In the genomic region with DNA sequence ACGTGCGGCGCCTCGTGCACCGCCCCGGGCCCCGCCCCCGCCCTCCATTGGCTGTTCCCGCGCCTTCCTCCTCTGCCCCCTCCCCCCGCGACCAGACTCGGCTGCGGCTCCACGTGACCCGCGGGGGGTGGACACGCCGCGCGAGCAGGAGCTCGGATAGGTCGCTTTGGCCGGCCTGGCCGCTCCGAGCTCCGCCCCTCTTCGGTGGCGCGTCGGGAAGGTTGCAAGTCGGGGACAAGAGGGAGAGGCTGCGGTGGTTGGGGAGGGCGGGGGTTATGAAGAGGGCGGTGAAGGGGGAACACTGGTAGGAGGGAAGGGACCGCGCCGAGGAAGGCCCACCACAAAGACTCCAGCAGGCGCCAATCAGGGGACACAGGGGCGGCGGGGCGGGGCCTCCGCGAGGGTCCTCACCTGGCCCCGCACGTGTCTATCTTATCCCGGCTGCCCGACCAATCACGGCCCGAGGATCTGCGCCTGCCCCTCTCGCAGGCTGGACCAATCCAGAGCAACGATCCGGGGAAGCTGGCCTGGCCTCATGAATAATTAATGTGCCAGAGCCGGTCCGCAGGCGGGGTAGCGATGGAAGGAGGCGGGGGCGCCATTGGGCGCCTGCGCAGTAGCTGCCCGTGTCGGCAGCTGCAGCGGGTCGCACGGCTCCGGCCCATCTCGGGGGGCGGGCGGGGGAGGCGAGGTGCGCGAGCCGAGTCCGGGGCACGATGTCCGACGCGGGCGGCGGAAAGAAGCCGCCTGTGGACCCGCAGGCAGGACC, we compare ENCODE assay signal across 8 cellular contexts. TPM values are rescaled to one million over a fixed set of nuclear protein-coding genes. Genes with fewer than 3 reads are reported as not detected.
DNase-seq lines count a peak whose midpoint lies in the region; ATAC-seq and TF ChIP-seq lines count a peak whose summit lies in the region.

A gene with protein sequence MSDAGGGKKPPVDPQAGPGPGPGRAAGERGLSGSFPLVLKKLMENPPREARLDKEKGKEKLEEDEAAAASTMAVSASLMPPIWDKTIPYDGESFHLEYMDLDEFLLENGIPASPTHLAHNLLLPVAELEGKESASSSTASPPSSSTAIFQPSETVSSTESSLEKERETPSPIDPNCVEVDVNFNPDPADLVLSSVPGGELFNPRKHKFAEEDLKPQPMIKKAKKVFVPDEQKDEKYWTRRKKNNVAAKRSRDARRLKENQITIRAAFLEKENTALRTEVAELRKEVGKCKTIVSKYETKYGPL (plus strand): TSS at position 614 of the 769 bp plus-strand sequence. CDS start 103 bp downstream, at position 717.

- H3K27me3 Mint-ChIP-seq in progenitor cell of endocrine pancreas = peaks cover 4% of the 10 kb centered on the region

- peaks cover 19% of the 10 kb centered on the region for H3K4me1 Mint-ChIP-seq in progenitor cell of endocrine pancreas (ENCODE audit: low read depth)

- TF ChIP-seq CTCF in progenitor cell of endocrine pancreas (IDR thresholded peaks at IDR 0.05; ENCODE audit: unreplicated experiment) = no peak
- no peak for TF ChIP-seq CTCF in upper lobe of right lung (IDR thresholded peaks at IDR 0.05)

- no peaks in the 10 kb centered on the region for H3K36me3 Mint-ChIP-seq in progenitor cell of endocrine pancreas (ENCODE audit: insufficient read depth)

- peak within 1 kb of the TSS; percentile 99 for H3K27ac ChIP-seq in upper lobe of right lung

- H3K27ac Mint-ChIP-seq in progenitor cell of endocrine pancreas = peak within 1 kb of the TSS; percentile 99

- peak within 1 kb of the TSS; percentile 88 for H3K4me3 ChIP-seq in upper lobe of right lung

- intact Hi-C loops in left ventricle myocardium superior (cut with micrococcal nuclease) = no loop called here
- intact Hi-C loops in upper lobe of right lung (cut with DNase I) = no loop called here

- ATAC-seq in GM18499 (IDR thresholded peaks at IDR 0.05; ENCODE audit: insufficient read depth, unreplicated experiment) = peak; percentile 71
- ATAC-seq in HG02943 (IDR thresholded peaks at IDR 0.05; ENCODE audit: low read depth, unreplicated experiment) = peak; percentile 86
- peak; percentile 87 for ATAC-seq in left ventricle myocardium superior
- peak; percentile 91 for ATAC-seq in upper lobe of right lung

- no peaks in the 10 kb centered on the region for H3K36me3 ChIP-seq in upper lobe of right lung

- peak within 1 kb of the TSS; percentile 84 for H3K4me3 Mint-ChIP-seq in progenitor cell of endocrine pancreas (ENCODE audit: low read depth)

- no peaks in the 10 kb centered on the region for H3K27me3 ChIP-seq in upper lobe of right lung

- H3K9me3 ChIP-seq in upper lobe of right lung = no peaks in the 10 kb centered on the region

- DNase-seq in NCI-H187 (lab: John Stamatoyannopoulos, UW) = peak; percentile 94 to 97
- peak; percentile 95 to 99 (median 98) for DNase-seq in T-helper 2 cell
- peak; percentile 92 to 100 (median 100) for DNase-seq in anterior cingulate cortex (lab: John Stamatoyannopoulos, UW)
- DNase-seq in left ventricle myocardium superior = peak; percentile 99
- peak; percentile 98 for DNase-seq in progenitor cell of endocrine pancreas (ENCODE audit: low spot score, unreplicated experiment)
- peak; percentile 100 for DNase-seq in upper lobe of right lung

- H3K4me1 ChIP-seq in upper lobe of right lung = peaks cover 14% of the 10 kb centered on the region

- no peaks in the 10 kb centered on the region for H3K9me3 Mint-ChIP-seq in progenitor cell of endocrine pancreas (ENCODE audit: low read depth)

RNA-seq across cellular contexts. Expression of the gene that starts here (rescaled TPM):
- total RNA-seq in left ventricle myocardium superior = 25.4 TPM
- 11.4 and 11.5 TPM in 2 replicates for total RNA-seq in progenitor cell of endocrine pancreas
- total RNA-seq in upper lobe of right lung = 45.6 TPM

Comparison
In these comparisons a context has a peak if more than half of its experiments do, and no peak if none do; other contexts are left out.
1. Peak in every context shown above with its lines: DNase-seq, ATAC-seq, H3K4me3 ChIP-seq and H3K27ac ChIP-seq.